11 cellular contexts compared by ENCODE assay signal in the genomic region with DNA sequence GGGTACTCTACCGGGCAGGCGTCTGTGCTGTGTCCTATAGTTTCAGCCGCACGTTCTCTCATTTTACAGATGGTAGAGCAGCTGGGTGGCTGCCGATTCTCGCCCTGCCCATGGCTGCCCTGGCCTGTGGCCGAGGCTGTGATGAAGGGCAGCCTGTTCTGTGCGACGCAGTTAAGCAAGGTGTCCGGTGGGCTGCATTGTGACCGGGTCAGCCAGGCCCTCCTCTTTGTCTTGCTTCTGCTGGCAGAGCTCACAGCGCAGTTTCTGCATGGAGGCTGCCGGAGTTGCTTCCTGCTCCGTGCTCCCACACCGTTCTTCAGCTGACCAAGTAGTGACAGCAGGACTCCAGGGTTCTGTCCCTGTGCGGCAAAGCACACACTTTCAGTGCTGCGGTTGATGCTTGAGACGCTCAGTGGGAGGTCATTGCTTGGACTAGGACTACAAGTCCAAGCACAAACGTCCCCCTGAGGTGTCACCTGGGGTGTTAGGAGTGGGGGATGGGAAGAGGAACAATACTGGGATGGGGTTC. TPM values are rescaled to one million over a fixed set of nuclear protein-coding genes. Genes with fewer than 3 reads are reported as not detected.
DNase-seq lines count a peak whose midpoint lies in the region; ATAC-seq and TF ChIP-seq lines count a peak whose summit lies in the region.
"Had no signal": no experiment of that assay in that cellular context is flagged by ENCODE, and none has a peak within 500 bp of the region (broad histone marks: within the 10 kb centered on the region; RNA-seq: fewer than 3 reads in every experiment).

No MANE protein-coding gene starts in this region.

- peak overlapping the region; percentile 45 for H2AFZ ChIP-seq in trophoblast cell (ENCODE audit: insufficient read depth, low read length, poor library complexity)
- H2AFZ ChIP-seq: PC-9 had no signal

- peaks cover 3% of the 10 kb centered on the region for H3K4me1 Mint-ChIP-seq in T-helper 17 cell
- H3K4me1 Mint-ChIP-seq in activated CD8-positive, alpha-beta memory T cell treated with anti-CD3 and anti-CD28 coated beads, Interleukin-2, amount 10 ng/mL, durations not matched to agents 7 days and 5 days: peaks cover 23% of the 10 kb centered on the region

- H3K9ac ChIP-seq in trophoblast cell (ENCODE audit: low read length): no peak overlapping the region

- H3K14ac ChIP-seq in trophoblast cell (ENCODE audit: low read length): peak overlapping the region; percentile 90

- peaks cover 32% of the 10 kb centered on the region for H3K79me1 ChIP-seq in trophoblast cell (ENCODE audit: low read length)

- no peak overlapping the region for H3K4me3 Mint-ChIP-seq in T-helper 17 cell
- H3K4me3 Mint-ChIP-seq in activated CD8-positive, alpha-beta memory T cell treated with anti-CD3 and anti-CD28 coated beads, Interleukin-2, amount 10 ng/mL, durations not matched to agents 7 days and 5 days: no peak overlapping the region
- H3K4me3 Mint-ChIP-seq: activated naive CD8-positive, alpha-beta T cell treated with anti-CD3 and anti-CD28 coated beads, Interleukin-2, amount 50 U/mL, for 24 hours had no signal

- CTCF ChIA-PET in activated CD8-positive, alpha-beta memory T cell treated with anti-CD3 and anti-CD28 coated beads, Interleukin-2, amount 10 ng/mL, durations not matched to agents 7 days and 5 days (lab: Charles Lee): no interaction called here

- peak overlapping the region; percentile 64 for H4K12ac ChIP-seq in trophoblast cell (ENCODE audit: low read depth, low read length)

- H2BK5ac ChIP-seq in trophoblast cell (ENCODE audit: low read depth, low read length, poor library complexity): peak overlapping the region; percentile 88

- intact Hi-C loops in left ventricle myocardium inferior (cut with micrococcal nuclease): loop anchor here (10.0 kb wide), 1 partner anchor 58 kb away; a partner anchor contains a TSS
- intact Hi-C loops in heart right ventricle (cut with DNase I): loop anchor here in 2 of 10 donors (2.0 to 5.0 kb wide), 2 partner anchors 55 to 56 kb away; a partner anchor contains a TSS
- intact Hi-C loops in esophagus muscularis mucosa (cut with DNase I): no loop called here

- H3K9me3 Mint-ChIP-seq in activated CD8-positive, alpha-beta memory T cell treated with anti-CD3 and anti-CD28 coated beads, Interleukin-2, amount 10 ng/mL, durations not matched to agents 7 days and 5 days (ENCODE audit: low read depth): no peaks in the 10 kb centered on the region
- H3K9me3 Mint-ChIP-seq: activated naive CD8-positive, alpha-beta T cell treated with anti-CD3 and anti-CD28 coated beads, Interleukin-2, amount 50 U/mL, for 24 hours had no signal

- no peak for TF ChIP-seq POLR2A in esophagus muscularis mucosa (IDR thresholded peaks at IDR 0.05; ENCODE audit: low read depth)

- no peak overlapping the region for H3K27ac Mint-ChIP-seq in T-helper 17 cell
- no peak overlapping the region for H3K27ac Mint-ChIP-seq in activated CD8-positive, alpha-beta memory T cell treated with anti-CD3 and anti-CD28 coated beads, Interleukin-2, amount 10 ng/mL, durations not matched to agents 7 days and 5 days
- H3K27ac Mint-ChIP-seq: activated naive CD8-positive, alpha-beta T cell treated with anti-CD3 and anti-CD28 coated beads, Interleukin-2, amount 50 U/mL, for 24 hours had no signal

- H3K4ac ChIP-seq in trophoblast cell (ENCODE audit: low read depth, low read length): peak overlapping the region; percentile 81

- H3K27me3 ChIP-seq in left ventricle myocardium inferior (ENCODE audit: low read depth) (no peaks in the 10 kb centered on the region), heart right ventricle (no peaks in the 10 kb centered on the region), esophagus muscularis mucosa (no peaks in the 10 kb centered on the region), trophoblast cell (ENCODE audit: insufficient read depth, low read length) (no peaks in the 10 kb centered on the region), MG63 (no peaks in the 10 kb centered on the region)

- DNase-seq in left ventricle myocardium inferior (no peak), heart right ventricle (no peak), esophagus muscularis mucosa (ENCODE audit: extremely low spot score) (no peak), trophoblast cell (peak in 1 of 2 donors; percentile 34), MG63 (no peak), T-helper 17 cell (no peak), NCI-H1436 (lab: John Stamatoyannopoulos, UW) (no peak)
- no peak for DNase-seq in activated CD8-positive, alpha-beta memory T cell treated with anti-CD3 and anti-CD28 coated beads, Interleukin-2, amount 10 ng/mL, durations not matched to agents 7 days and 5 days
- DNase-seq: activated naive CD8-positive, alpha-beta T cell treated with anti-CD3 and anti-CD28 coated beads, Interleukin-2, amount 50 U/mL, for 24 hours; Karpas-422; PC-9 had no signal

- peak overlapping the region; percentile 76 for H3K18ac ChIP-seq in trophoblast cell (ENCODE audit: low read length)

- peak overlapping the region; percentile 97 for H2BK120ac ChIP-seq in trophoblast cell (ENCODE audit: insufficient read depth, low read length, poor library complexity)

- peaks cover 12% of the 10 kb centered on the region for H3K27me3 Mint-ChIP-seq in T-helper 17 cell
- peaks cover 59% of the 10 kb centered on the region for H3K27me3 Mint-ChIP-seq in activated CD8-positive, alpha-beta memory T cell treated with anti-CD3 and anti-CD28 coated beads, Interleukin-2, amount 10 ng/mL, durations not matched to agents 7 days and 5 days

- ATAC-seq in heart right ventricle (no peak), T-helper 17 cell (no peak)
- ATAC-seq in activated CD8-positive, alpha-beta memory T cell treated with anti-CD3 and anti-CD28 coated beads, Interleukin-2, amount 10 ng/mL, durations not matched to agents 7 days and 5 days: no peak
- ATAC-seq: activated naive CD8-positive, alpha-beta T cell treated with anti-CD3 and anti-CD28 coated beads, Interleukin-2, amount 50 U/mL, for 24 hours had no signal

- H4K8ac ChIP-seq in trophoblast cell (ENCODE audit: low read depth, low read length): peak overlapping the region; percentile 75

- peak overlapping the region; percentile 57 for H2AK5ac ChIP-seq in trophoblast cell (ENCODE audit: low read length)

- H3K9me3 ChIP-seq in left ventricle myocardium inferior (replicated peaks) (no peaks in the 10 kb centered on the region), heart right ventricle (no peaks in the 10 kb centered on the region), esophagus muscularis mucosa (no peaks in the 10 kb centered on the region), trophoblast cell (ENCODE audit: insufficient read depth, low read depth, low read length) (no peaks in the 10 kb centered on the region), MG63 (no peaks in the 10 kb centered on the region), T-helper 17 cell (ENCODE audit: control insufficient read depth, low read length, poor library complexity, severe bottlenecking) (no peaks in the 10 kb centered on the region)

- H3K4me2 ChIP-seq in trophoblast cell (ENCODE audit: low read length): no peak overlapping the region
- H3K4me2 ChIP-seq: PC-9 had no signal

- H2BK12ac ChIP-seq in trophoblast cell (ENCODE audit: low read length): peak overlapping the region; percentile 87

- TF ChIP-seq EP300 in esophagus muscularis mucosa (IDR thresholded peaks at IDR 0.05): no peak

- H3K36me3 ChIP-seq in left ventricle myocardium inferior (no peaks in the 10 kb centered on the region), heart right ventricle (no peaks in the 10 kb centered on the region), esophagus muscularis mucosa (no peaks in the 10 kb centered on the region), trophoblast cell (ENCODE audit: control insufficient read depth in 1 of 2, insufficient read depth in 2 of 2, low read length in 2 of 2) (no peaks in the 10 kb centered on the region), MG63 (no peaks in the 10 kb centered on the region)

- H4K91ac ChIP-seq in trophoblast cell (ENCODE audit: low read depth, low read length): peak overlapping the region; percentile 99

- H3K27ac ChIP-seq in left ventricle myocardium inferior (replicated peaks) (peak overlapping the region; percentile 92), heart right ventricle (peak overlapping the region in 3 of 10 donors; percentile 81 to 84 (median 84)), esophagus muscularis mucosa (replicated peaks in 1 of 4) (peak overlapping the region in 3 of 4 donors; percentile 59 to 76 (median 68)), trophoblast cell (ENCODE audit: low read depth, low read length) (peak overlapping the region; percentile 24)
- H3K27ac ChIP-seq: PC-9 had no signal

- H3K4me1 ChIP-seq in left ventricle myocardium inferior: peaks cover 33% of the 10 kb centered on the region
- peaks cover 4 to 53% (median 23%) of the 10 kb centered on the region in 9 donors for H3K4me1 ChIP-seq in heart right ventricle
- H3K4me1 ChIP-seq in esophagus muscularis mucosa: peaks cover 21 to 36% (median 26%) of the 10 kb centered on the region in 4 donors
- H3K4me1 ChIP-seq in trophoblast cell (ENCODE audit: control insufficient read depth in 1 of 2, insufficient read depth in 2 of 2, low read length in 2 of 2): peaks cover 30 to 49% of the 10 kb centered on the region in 2 experiments

- TF ChIP-seq CTCF in left ventricle myocardium inferior (IDR thresholded peaks at IDR 0.05; ENCODE audit: borderline replicate concordance): no peak
- TF ChIP-seq CTCF in heart right ventricle (IDR thresholded peaks at IDR 0.05): no peak
- no peak for TF ChIP-seq CTCF in esophagus muscularis mucosa (IDR thresholded peaks at IDR 0.05)

- H3K79me2 ChIP-seq in trophoblast cell (ENCODE audit: control insufficient read depth, insufficient read depth, low read length, poor library complexity): peaks cover 6% of the 10 kb centered on the region

- H3K4me3 ChIP-seq in left ventricle myocardium inferior (peak overlapping the region; percentile 56), heart right ventricle (no peak overlapping the region), esophagus muscularis mucosa (peak overlapping the region in 3 of 4 donors; percentile 37 to 52 (median 49)), trophoblast cell (ENCODE audit: low read depth, low read length) (no peak overlapping the region), MG63 (no peak overlapping the region)
- H3K4me3 ChIP-seq: PC-9 had no signal

- WGBS in heart right ventricle, 2 donors: 90 to 91% methylated on average over 19 of the region's 19 CpGs
- WGBS in esophagus muscularis mucosa: 78% methylated on average over 14 of the region's 19 CpGs
- WGBS in trophoblast cell (ENCODE audit: extremely low coverage, insufficient coverage, insufficient read length): no CpG with 5 or more reads among the region's 19 CpGs

- H3K36me3 Mint-ChIP-seq in T-helper 17 cell (ENCODE audit: low read depth): peaks cover 3% of the 10 kb centered on the region
- no peaks in the 10 kb centered on the region for H3K36me3 Mint-ChIP-seq in activated CD8-positive, alpha-beta memory T cell treated with anti-CD3 and anti-CD28 coated beads, Interleukin-2, amount 10 ng/mL, durations not matched to agents 7 days and 5 days

- no peak overlapping the region for H3K23ac ChIP-seq in trophoblast cell (ENCODE audit: low read length)

RNA-seq across cellular contexts. Expression of a gene that starts 58.0 kb away (rescaled TPM):
- total RNA-seq in left ventricle myocardium inferior (44.5 TPM), heart right ventricle (10 to 100 TPM in 8 of 10 donors, 1 to 10 TPM in 2; 9.4 to 81.2 (median 19.6) TPM), esophagus muscularis mucosa (100 to 1,000 TPM in 2 of 4 donors, 10 to 100 TPM in 2; 44.0 to 136 (median 103) TPM), T-helper 17 cell (10 to 100 TPM; 14.3 to 15.1 TPM)
- polyA plus RNA-seq in heart right ventricle: 100 to 1,000 TPM in 1 of 2 donors, 10 to 100 TPM in 1; 56.0 to 125 TPM
- polyA plus RNA-seq in trophoblast cell (2013): 140 and 155 TPM in 2 replicates
- 3.5 TPM in 1 of 2 replicates, not detected in the other for total RNA-seq in MG63 (2014; rRNA removed; shearing (Covaris generic); ENCODE audit: low replicate concordance)
- total RNA-seq in activated CD8-positive, alpha-beta memory T cell treated with anti-CD3 and anti-CD28 coated beads, Interleukin-2, amount 10 ng/mL, durations not matched to agents 7 days and 5 days: 10 to 100 TPM; 12.9 to 38.5 TPM

Comparison
In these comparisons a context has a peak if more than half of its experiments do, and no peak if none do; other contexts are left out.
1. H3K4me3 ChIP-seq: peak in left ventricle myocardium inferior (single experiment) and esophagus muscularis mucosa (3 of 4); none in heart right ventricle (0 of 10), trophoblast cell (single experiment) and MG63 (single experiment).